ENCODE assay signal across 21 cellular contexts in the genomic region with DNA sequence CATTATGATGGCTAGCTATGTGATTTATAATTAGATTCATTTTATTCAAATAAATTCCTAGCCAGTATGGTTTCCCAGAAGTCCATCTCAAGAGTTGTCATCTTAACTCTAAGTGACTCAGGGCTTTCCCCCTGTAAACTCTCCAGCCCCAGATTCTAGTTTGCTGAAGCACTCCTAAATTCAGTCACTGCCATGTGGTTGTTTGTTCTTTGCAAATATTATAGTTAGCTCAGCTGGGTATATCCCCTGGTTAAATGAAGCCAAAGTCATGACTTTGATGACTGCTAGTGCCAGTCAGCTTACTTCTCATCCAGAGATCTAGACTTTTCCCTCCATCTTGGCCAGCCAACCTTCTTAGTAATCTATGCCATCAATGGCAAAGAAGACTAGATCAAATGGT.
A peak's percentile ranks its signal among the peaks of the same experiment; 100 is the strongest.
DNase-seq lines count a peak whose midpoint lies in the region; ATAC-seq, FAIRE-seq and TF ChIP-seq lines count a peak whose summit lies in the region.
"Had no signal": no experiment of that assay in that cellular context is flagged by ENCODE, and none has a peak within 500 bp of the region (broad histone marks: within the 10 kb centered on the region; RNA-seq: fewer than 3 reads in every experiment).

No MANE protein-coding gene starts in this region.

- H4K8ac ChIP-seq in H1 (ENCODE audit: extremely low read depth, insufficient read depth, low read length), result no peak overlapping the region

- no peaks in the 10 kb centered on the region for H3K27me3 Mint-ChIP-seq in activated CD4-positive, alpha-beta memory T cell treated with anti-CD3 and anti-CD28 coated beads, Interleukin-2, amount 10 ng/mL, durations not matched to agents 7 days and 5 days
- H3K27me3 Mint-ChIP-seq: CD4-positive, alpha-beta memory T cell; IgD-negative memory B cell had no signal

- no peaks in the 10 kb centered on the region for H3K36me3 ChIP-seq in H1 (ENCODE audit: control insufficient read depth in 2 of 4, insufficient read depth in 4 of 4, low read length in 3 of 4)
- H3K36me3 ChIP-seq in prostate gland, result no peaks in the 10 kb centered on the region
- no peaks in the 10 kb centered on the region for H3K36me3 ChIP-seq in heart right ventricle

- no peak overlapping the region for H3K4me3 ChIP-seq in H1 (ENCODE audit: extremely low read depth in 1 of 4, insufficient read depth in 2 of 4, low read depth in 3 of 4, low read length in 4 of 4)
- no peak overlapping the region for H3K4me3 ChIP-seq in prostate gland
- no peak overlapping the region for H3K4me3 ChIP-seq in heart right ventricle
- H3K4me3 ChIP-seq: A549, GM23338 had no signal

- TF ChIP-seq EP300 in H1 (IDR thresholded peaks at IDR 0.05; ENCODE audit: borderline replicate concordance in 1 of 2, low read depth in 2 of 2, low read length in 2 of 2), result no peak

- ATAC-seq in heart right ventricle, result no peak
- ATAC-seq: A549, GM23338, HepG2 had no signal

- CTCF ChIA-PET in H1 (lab: Charles Lee; ENCODE audit: partially characterized antibody), result no interaction called here
- CTCF ChIA-PET in activated CD4-positive, alpha-beta memory T cell treated with anti-CD3 and anti-CD28 coated beads, Interleukin-2, amount 10 ng/mL, durations not matched to agents 7 days and 5 days (lab: Charles Lee), result no interaction called here

- H2AFZ ChIP-seq in H1 (ENCODE audit: low read length), result no peak overlapping the region
- H2AFZ ChIP-seq: GM23338 had no signal

- H3K4me1 Mint-ChIP-seq in activated CD4-positive, alpha-beta memory T cell treated with anti-CD3 and anti-CD28 coated beads, Interleukin-2, amount 10 ng/mL, durations not matched to agents 7 days and 5 days, result no peaks in the 10 kb centered on the region
- H3K4me1 Mint-ChIP-seq: CD14-positive monocyte; CD4-positive, alpha-beta memory T cell; GM23338; IgD-negative memory B cell had no signal

- no peak overlapping the region for H2AK5ac ChIP-seq in H1 (ENCODE audit: low read depth, low read length)

- FAIRE-seq in H1 (lab: Jason Lieb, UNC), result peak; percentile 58
- FAIRE-seq: A549, HepG2 had no signal

- H3K9ac ChIP-seq in H1 (replicated peaks in 1 of 4; ENCODE audit: extremely low read depth in 1 of 4, low read depth in 3 of 4, low read length in 3 of 4), result no peak overlapping the region

- no peak overlapping the region for H3K4ac ChIP-seq in H1 (replicated peaks; ENCODE audit: insufficient read length, low read depth, low read length)

- POLR2A ChIA-PET in H1 (lab: Charles Lee; ENCODE audit: partially characterized antibody), result no interaction called here
- POLR2A ChIA-PET in activated CD4-positive, alpha-beta memory T cell treated with anti-CD3 and anti-CD28 coated beads, Interleukin-2, amount 10 ng/mL, durations not matched to agents 7 days and 5 days (lab: Charles Lee), result no interaction called here

- no peaks in the 10 kb centered on the region for H3K36me3 Mint-ChIP-seq in activated CD4-positive, alpha-beta memory T cell treated with anti-CD3 and anti-CD28 coated beads, Interleukin-2, amount 10 ng/mL, durations not matched to agents 7 days and 5 days (ENCODE audit: low read depth)
- H3K36me3 Mint-ChIP-seq: CD14-positive monocyte; CD4-positive, alpha-beta memory T cell; IgD-negative memory B cell had no signal

- intact Hi-C loops in prostate gland (cut with DNase I), result no loop called here
- intact Hi-C loops in heart right ventricle (cut with DNase I), result no loop called here

- peak; percentile 70 for DNase-seq in DMS53 (lab: John Stamatoyannopoulos, UW)
- DNase-seq in NCI-H69 (lab: John Stamatoyannopoulos, UW), result peak; percentile 1
- DNase-seq in H1 (ENCODE audit: low read depth in 1 of 2, low spot score in 2 of 2), result no peak
- peak; percentile 19 for DNase-seq in prostate gland (ENCODE audit: low spot score)
- no peak for DNase-seq in amniotic stem cell (lab: John Stamatoyannopoulos, UW)
- DNase-seq in heart right ventricle, result no peak
- no peak for DNase-seq in activated CD4-positive, alpha-beta memory T cell treated with anti-CD3 and anti-CD28 coated beads, Interleukin-2, amount 10 ng/mL, durations not matched to agents 7 days and 5 days
- no peak for DNase-seq in D341Med (ENCODE audit: low spot score)
- DNase-seq: AML-193; Calu3; CD4-positive, alpha-beta memory T cell; DMS 273 treated with DMSO at 0.1 percent for 48 hours; DMS79; GDM1; H7; KBM-7 had no signal

- H3K4me1 ChIP-seq in H1 (replicated peaks in 1 of 4; ENCODE audit: control insufficient read depth in 3 of 4, insufficient read depth in 4 of 4, low read length in 3 of 4), result no peaks in the 10 kb centered on the region
- no peaks in the 10 kb centered on the region for H3K4me1 ChIP-seq in prostate gland (replicated peaks)
- no peaks in the 10 kb centered on the region for H3K4me1 ChIP-seq in heart right ventricle
- H3K4me1 ChIP-seq: A549 had no signal

- no peak overlapping the region for H3K27ac ChIP-seq in H1 (ENCODE audit: low read depth, low read length)
- peak overlapping the region in 1 of 2 donors; percentile 53 for H3K27ac ChIP-seq in prostate gland
- no peak overlapping the region for H3K27ac ChIP-seq in heart right ventricle
- H3K27ac ChIP-seq: A549 had no signal

- no peak overlapping the region for H2BK120ac ChIP-seq in H1 (replicated peaks; ENCODE audit: low read depth, low read length)

- H3K56ac ChIP-seq in H1 (replicated peaks; ENCODE audit: insufficient read length, low read depth, low read length), result no peak overlapping the region

- H3K4me3 Mint-ChIP-seq in activated CD4-positive, alpha-beta memory T cell treated with anti-CD3 and anti-CD28 coated beads, Interleukin-2, amount 10 ng/mL, durations not matched to agents 7 days and 5 days, result no peak overlapping the region
- H3K4me3 Mint-ChIP-seq: CD14-positive monocyte; CD4-positive, alpha-beta memory T cell; GM23338; IgD-negative memory B cell had no signal

- H3K9me3 Mint-ChIP-seq in activated CD4-positive, alpha-beta memory T cell treated with anti-CD3 and anti-CD28 coated beads, Interleukin-2, amount 10 ng/mL, durations not matched to agents 7 days and 5 days, result no peaks in the 10 kb centered on the region
- H3K9me3 Mint-ChIP-seq: GM23338 had no signal

- H3K27me3 ChIP-seq in H1 (replicated peaks in 1 of 4; ENCODE audit: control insufficient read depth in 3 of 4, extremely low read depth in 1 of 4, insufficient read depth in 3 of 4, low read length in 3 of 4), result no peaks in the 10 kb centered on the region
- no peaks in the 10 kb centered on the region for H3K27me3 ChIP-seq in prostate gland (replicated peaks; ENCODE audit: insufficient read depth)
- no peaks in the 10 kb centered on the region for H3K27me3 ChIP-seq in heart right ventricle

- TF ChIP-seq CTCF in H1 (IDR thresholded peaks at IDR 0.05; ENCODE audit: control extremely low read depth in 1 of 3, insufficient read depth in 1 of 3, low read depth in 1 of 3, low read length in 3 of 3) (no peak), prostate gland (IDR thresholded peaks at IDR 0.05) (no peak), heart right ventricle (IDR thresholded peaks at IDR 0.05) (no peak)

- H3K18ac ChIP-seq in H1 (ENCODE audit: extremely low read depth, low read length), result no peak overlapping the region

- no peak overlapping the region for H3K27ac Mint-ChIP-seq in activated CD4-positive, alpha-beta memory T cell treated with anti-CD3 and anti-CD28 coated beads, Interleukin-2, amount 10 ng/mL, durations not matched to agents 7 days and 5 days
- H3K27ac Mint-ChIP-seq: CD14-positive monocyte; CD4-positive, alpha-beta memory T cell; GM23338; IgD-negative memory B cell had no signal

- no peak overlapping the region for H3K14ac ChIP-seq in H1 (ENCODE audit: insufficient read length)

- no peak overlapping the region for H3K23ac ChIP-seq in H1 (ENCODE audit: insufficient read length)

- H2BK5ac ChIP-seq in H1 (ENCODE audit: low read depth, low read length), result no peak overlapping the region

- H2BK20ac ChIP-seq in H1 (ENCODE audit: low read length), result no peak overlapping the region

- no peaks in the 10 kb centered on the region for H3K9me3 ChIP-seq in H1 (ENCODE audit: insufficient read depth in 2 of 2, low read depth in 1 of 2, low read length in 1 of 2)
- no peaks in the 10 kb centered on the region for H3K9me3 ChIP-seq in prostate gland
- H3K9me3 ChIP-seq in heart right ventricle, result no peaks in the 10 kb centered on the region
- H3K9me3 ChIP-seq: A549 had no signal

- no peak overlapping the region for H2BK12ac ChIP-seq in H1 (ENCODE audit: low read depth, low read length)

- H3K23me2 ChIP-seq in H1 (ENCODE audit: low read depth, low read length), result no peaks in the 10 kb centered on the region

- no peak for TF ChIP-seq RAD21 in H1 (IDR thresholded peaks at IDR 0.05 in 1 of 2, conservative IDR thresholded peaks at IDR 0.05 in 1 of 2; ENCODE audit: low read depth in 2 of 2, low read length in 2 of 2)

- no peak overlapping the region for H4K5ac ChIP-seq in H1 (ENCODE audit: insufficient read length, low read depth, low read length)

- H3K4me2 ChIP-seq in H1 (ENCODE audit: insufficient read depth in 1 of 2, low read depth in 2 of 2, low read length in 2 of 2), result no peak overlapping the region
- H3K4me2 ChIP-seq: A549, GM23338 had no signal

- H4K20me1 ChIP-seq in H1 (replicated peaks in 1 of 2; ENCODE audit: control insufficient read depth in 1 of 2, insufficient read depth in 2 of 2, low read length in 2 of 2), result no peaks in the 10 kb centered on the region

- no peaks in the 10 kb centered on the region for H3K79me2 ChIP-seq in H1 (ENCODE audit: control insufficient read depth in 1 of 2, insufficient read depth in 2 of 2, low read length in 2 of 2)

- no peak for TF ChIP-seq POLR2A in H1 (IDR thresholded peaks at IDR 0.05; ENCODE audit: control extremely low read depth in 1 of 2, low read depth in 2 of 2, low read length in 2 of 2)
- TF ChIP-seq POLR2A in prostate gland (IDR thresholded peaks at IDR 0.05), result no peak

- no peaks in the 10 kb centered on the region for H3K79me1 ChIP-seq in H1 (ENCODE audit: low read depth, low read length)

- no peak overlapping the region for H4K91ac ChIP-seq in H1 (replicated peaks; ENCODE audit: insufficient read length, low read length)

- no peak overlapping the region for H2BK15ac ChIP-seq in H1 (ENCODE audit: low read length)

TF ChIP-seq in H1, 55 proteins besides CTCF, POLR2A, EP300 and RAD21 (continues in another document):
- TF ChIP-seq JUND (IDR thresholded peaks at IDR 0.05; ENCODE audit: low read length), result no peak
- no peak for TF ChIP-seq RNF2 (IDR thresholded peaks at IDR 0.05; ENCODE audit: borderline replicate concordance, low read depth, low read length, missing control alignments, poor library complexity, severe bottlenecking)
- TF ChIP-seq, protein P1, sequence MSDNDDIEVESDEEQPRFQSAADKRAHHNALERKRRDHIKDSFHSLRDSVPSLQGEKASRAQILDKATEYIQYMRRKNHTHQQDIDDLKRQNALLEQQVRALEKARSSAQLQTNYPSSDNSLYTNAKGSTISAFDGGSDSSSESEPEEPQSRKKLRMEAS (IDR thresholded peaks at IDR 0.05), result no peak
- no peak for TF ChIP-seq FOSL1 (IDR thresholded peaks at IDR 0.05; ENCODE audit: insufficient read depth, low read depth, low read length)
- no peak for TF ChIP-seq CREB1 (IDR thresholded peaks at IDR 0.05)
- TF ChIP-seq MAFK (IDR thresholded peaks at IDR 0.05; ENCODE audit: low read depth, low read length), result no peak
- TF ChIP-seq HDAC2 (IDR thresholded peaks at IDR 0.05; ENCODE audit: borderline replicate concordance in 1 of 2, low read depth in 2 of 2, low read length in 2 of 2), result no peak
- no peak for TF ChIP-seq SP4 (IDR thresholded peaks at IDR 0.05; ENCODE audit: low read length)

Comparison
In these comparisons a context has a peak if more than half of its experiments do, and no peak if none do; other contexts are left out.
1. DNase-seq: peak in DMS53 (single experiment), NCI-H69 (single experiment) and prostate gland (single experiment); none in H1 (0 of 2), amniotic stem cell (single experiment), heart right ventricle (0 of 2), activated CD4-positive, alpha-beta memory T cell treated with anti-CD3 and anti-CD28 coated beads, Interleukin-2, amount 10 ng/mL, durations not matched to agents 7 days and 5 days (single experiment) and D341Med (single experiment).